In the genomic region with DNA sequence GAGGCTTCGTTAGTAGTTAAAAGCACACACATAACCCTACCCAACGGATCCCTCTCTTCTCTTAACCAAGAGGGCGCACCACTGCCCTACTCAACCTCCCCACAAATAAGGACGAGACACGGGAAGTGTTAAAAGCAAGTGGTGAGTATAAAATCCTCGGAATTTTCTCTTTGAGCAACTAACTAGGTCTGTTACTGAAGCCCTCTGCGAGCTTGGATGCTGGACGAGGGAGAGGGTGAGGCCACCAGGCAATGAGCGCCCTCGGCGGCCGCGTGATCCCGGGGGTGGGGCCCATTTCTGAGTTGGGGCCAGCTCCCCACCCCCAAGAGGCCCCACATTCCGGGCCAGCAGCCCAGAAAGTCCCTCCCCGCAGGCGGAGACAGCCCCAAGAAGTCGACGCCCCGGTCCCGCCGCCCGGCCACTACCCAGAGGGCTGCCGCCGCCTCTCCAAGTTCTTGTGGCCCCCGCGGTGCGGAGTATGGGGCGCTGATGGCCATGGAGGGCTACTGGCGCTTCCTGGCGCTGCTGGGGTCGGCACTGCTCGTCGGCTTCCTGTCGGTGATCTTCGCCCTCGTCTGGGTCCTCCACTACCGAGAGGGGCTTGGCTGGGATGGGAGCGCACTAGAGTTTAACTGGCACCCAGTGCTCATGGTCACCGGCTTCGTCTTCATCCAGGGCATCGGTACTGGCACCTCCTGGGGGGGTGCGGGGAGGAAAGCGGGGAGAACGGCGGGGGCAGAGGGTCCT, we compare ENCODE assay signal across 8 cellular contexts. TPM values are rescaled to one million over a fixed set of nuclear protein-coding genes. Genes with fewer than 3 reads are reported as not detected.
A peak's percentile ranks its signal among the peaks of the same experiment; 100 is the strongest.
DNase-seq lines count a peak whose midpoint lies in the region; ATAC-seq and TF ChIP-seq lines count a peak whose summit lies in the region.

Gene CYBRD1, plus strand, starts transcription at position 418 of the 747 bp plus-strand sequence. Its CDS starts 72 bp downstream, at position 490.

- H3K9me3 ChIP-seq in esophagus muscularis mucosa: no peaks in the 10 kb centered on the region
- H3K9me3 ChIP-seq in mucosa of descending colon: no peaks in the 10 kb centered on the region
- no peaks in the 10 kb centered on the region for H3K9me3 ChIP-seq in thyroid gland

- TF ChIP-seq CTCF in WTC11 (IDR thresholded peaks at IDR 0.05) (no peak), esophagus muscularis mucosa (IDR thresholded peaks at IDR 0.05) (no peak), mucosa of descending colon (IDR thresholded peaks at IDR 0.05) (no peak), thyroid gland (IDR thresholded peaks at IDR 0.05) (peak in 1 of 6 experiments; percentile 11)

- H3K27ac Mint-ChIP-seq in WTC11: peak within 1 kb of the TSS; percentile 40; the same call in 1 of the 2 replicates

- ATAC-seq in GM19455 (IDR thresholded peaks at IDR 0.05; ENCODE audit: unreplicated experiment) (peak; percentile 51), WTC11 (peak; percentile 52), mucosa of descending colon (peak; percentile 71)

- DNase-seq in EH (ENCODE audit: low read depth): peak; percentile 91
- DNase-seq in HuH-7 (ENCODE audit: low spot score): peak; percentile 46
- peak; percentile 68 for DNase-seq in WTC11 (ENCODE audit: low spot score)
- DNase-seq in esophagus muscularis mucosa (ENCODE audit: extremely low spot score): peak; percentile 95
- peak; percentile 69 to 84 (median 81) for DNase-seq in mucosa of descending colon
- peak; percentile 91 to 94 for DNase-seq in thyroid gland
- no peak for DNase-seq in activated CD4-positive, CD25-positive, alpha-beta regulatory T cell treated with anti-CD3 and anti-CD28 coated beads, Interleukin-2, amount 50 U/mL, for 72 hours

- no peaks in the 10 kb centered on the region for H3K36me3 Mint-ChIP-seq in WTC11

- TF ChIP-seq POLR2A in esophagus muscularis mucosa (IDR thresholded peaks at IDR 0.05; ENCODE audit: low read depth) (peak; percentile 60), thyroid gland (IDR thresholded peaks at IDR 0.05) (peak; percentile 83 to 96)

- H3K4me1 ChIP-seq in esophagus muscularis mucosa: peaks cover 12 to 43% (median 29%) of the 10 kb centered on the region in 4 donors
- H3K4me1 ChIP-seq in mucosa of descending colon (ENCODE audit: low read depth): peaks cover 10% of the 10 kb centered on the region
- peaks cover 42 to 49% of the 10 kb centered on the region in 2 donors for H3K4me1 ChIP-seq in thyroid gland

- H3K4me3 ChIP-seq in esophagus muscularis mucosa (peak within 1 kb of the TSS; percentile 84 to 98 (median 93)), mucosa of descending colon (peak within 1 kb of the TSS; percentile 43), thyroid gland (replicated peaks in 1 of 3) (peak within 1 kb of the TSS; percentile 69 to 94 (median 92))

- no peak for TF ChIP-seq EP300 in esophagus muscularis mucosa (IDR thresholded peaks at IDR 0.05)

- H3K27ac ChIP-seq in esophagus muscularis mucosa (replicated peaks in 1 of 4) (peak within 1 kb of the TSS; percentile 88 to 94 (median 92)), thyroid gland (peak within 1 kb of the TSS; percentile 89 to 99 (median 98))

- H3K9me3 Mint-ChIP-seq in WTC11: no peaks in the 10 kb centered on the region

- POLR2A ChIA-PET in WTC11 (lab: Charles Lee): interaction anchor here (0.6 to 1.5 kb wide), 4 partner anchors 11 to 89 kb away, joined by 3 to 4 read pairs (median 4); no protein-coding TSS in a partner anchor

- peaks cover 25% of the 10 kb centered on the region for H3K4me1 Mint-ChIP-seq in WTC11

- no peaks in the 10 kb centered on the region; the same call in 1 of the 2 replicates for H3K27me3 Mint-ChIP-seq in WTC11 (ENCODE audit: low read depth)

- WGBS in esophagus muscularis mucosa: 0% methylated on average over 31 of the region's 46 CpGs
- WGBS in thyroid gland, 2 donors: 2% methylated on average over 22 to 35 of the region's 46 CpGs

- H3K27me3 ChIP-seq in esophagus muscularis mucosa (no peaks in the 10 kb centered on the region), thyroid gland (no peaks in the 10 kb centered on the region)

- intact Hi-C loops in esophagus muscularis mucosa (cut with DNase I): loop anchor here (5.0 kb wide), 2 partner anchors 550 to 590 kb away; no protein-coding TSS in a partner anchor
- intact Hi-C loops in mucosa of descending colon (cut with DNase I, micrococcal nuclease): no loop called here
- intact Hi-C loops in thyroid gland (cut with DNase I): no loop called here

- H3K36me3 ChIP-seq in esophagus muscularis mucosa (no peaks in the 10 kb centered on the region), mucosa of descending colon (ENCODE audit: low read depth) (no peaks in the 10 kb centered on the region), thyroid gland (no peaks in the 10 kb centered on the region)

- CTCF ChIA-PET in WTC11 (lab: Charles Lee): interaction anchor here (0.5 to 1.5 kb wide), 4 partner anchors 10 to 83 kb away, joined by 3 to 6 read pairs (median 4); no protein-coding TSS in a partner anchor

- H3K4me3 Mint-ChIP-seq in WTC11: peak within 1 kb of the TSS; percentile 90

TF ChIP-seq in WTC11, 78 proteins besides CTCF, POLR2A, EP300 and RAD21 (continues in another document):
- TF ChIP-seq E2F5 (CRISPR knock-in tag; IDR thresholded peaks at IDR 0.05) (peak; percentile 30; the same call in 1 of the 2 replicates), MYBL2 (CRISPR knock-in tag; IDR thresholded peaks at IDR 0.05) (0 out of 2 replicates have a peak, but pooled peaks have one; percentile 46), ZBTB21 (CRISPR knock-in tag; IDR thresholded peaks at IDR 0.05; ENCODE audit: borderline replicate concordance) (no peak), NR1H2 (CRISPR knock-in tag; IDR thresholded peaks at IDR 0.05) (no peak), ETV6 (CRISPR knock-in tag; IDR thresholded peaks at IDR 0.05) (no peak)
- TF ChIP-seq, protein P1, sequence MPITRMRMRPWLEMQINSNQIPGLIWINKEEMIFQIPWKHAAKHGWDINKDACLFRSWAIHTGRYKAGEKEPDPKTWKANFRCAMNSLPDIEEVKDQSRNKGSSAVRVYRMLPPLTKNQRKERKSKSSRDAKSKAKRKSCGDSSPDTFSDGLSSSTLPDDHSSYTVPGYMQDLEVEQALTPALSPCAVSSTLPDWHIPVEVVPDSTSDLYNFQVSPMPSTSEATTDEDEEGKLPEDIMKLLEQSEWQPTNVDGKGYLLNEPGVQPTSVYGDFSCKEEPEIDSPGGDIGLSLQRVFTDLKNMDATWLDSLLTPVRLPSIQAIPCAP (CRISPR knock-in tag; IDR thresholded peaks at IDR 0.05): no peak
- TF ChIP-seq, protein P2, sequence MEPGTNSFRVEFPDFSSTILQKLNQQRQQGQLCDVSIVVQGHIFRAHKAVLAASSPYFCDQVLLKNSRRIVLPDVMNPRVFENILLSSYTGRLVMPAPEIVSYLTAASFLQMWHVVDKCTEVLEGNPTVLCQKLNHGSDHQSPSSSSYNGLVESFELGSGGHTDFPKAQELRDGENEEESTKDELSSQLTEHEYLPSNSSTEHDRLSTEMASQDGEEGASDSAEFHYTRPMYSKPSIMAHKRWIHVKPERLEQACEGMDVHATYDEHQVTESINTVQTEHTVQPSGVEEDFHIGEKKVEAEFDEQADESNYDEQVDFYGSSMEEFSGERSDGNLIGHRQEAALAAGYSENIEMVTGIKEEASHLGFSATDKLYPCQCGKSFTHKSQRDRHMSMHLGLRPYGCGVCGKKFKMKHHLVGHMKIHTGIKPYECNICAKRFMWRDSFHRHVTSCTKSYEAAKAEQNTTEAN (CRISPR knock-in tag; IDR thresholded peaks at IDR 0.05): no peak
- TF ChIP-seq, protein P3, sequence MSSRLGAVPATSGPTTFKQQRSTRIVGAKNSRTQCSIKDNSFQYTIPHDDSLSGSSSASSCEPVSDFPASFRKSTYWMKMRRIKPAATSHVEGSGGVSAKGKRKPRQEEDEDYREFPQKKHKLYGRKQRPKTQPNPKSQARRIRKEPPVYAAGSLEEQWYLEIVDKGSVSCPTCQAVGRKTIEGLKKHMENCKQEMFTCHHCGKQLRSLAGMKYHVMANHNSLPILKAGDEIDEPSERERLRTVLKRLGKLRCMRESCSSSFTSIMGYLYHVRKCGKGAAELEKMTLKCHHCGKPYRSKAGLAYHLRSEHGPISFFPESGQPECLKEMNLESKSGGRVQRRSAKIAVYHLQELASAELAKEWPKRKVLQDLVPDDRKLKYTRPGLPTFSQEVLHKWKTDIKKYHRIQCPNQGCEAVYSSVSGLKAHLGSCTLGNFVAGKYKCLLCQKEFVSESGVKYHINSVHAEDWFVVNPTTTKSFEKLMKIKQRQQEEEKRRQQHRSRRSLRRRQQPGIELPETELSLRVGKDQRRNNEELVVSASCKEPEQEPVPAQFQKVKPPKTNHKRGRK (CRISPR knock-in tag; IDR thresholded peaks at IDR 0.05; ENCODE audit: borderline replicate concordance): no peak

RNA-seq across cellular contexts. Expression of gene CYBRD1, which starts in this region (rescaled TPM):
- total RNA-seq in WTC11 (2021): 5.9 to 7.9 TPM (median 7.2 TPM) in 3 replicates
- total RNA-seq in esophagus muscularis mucosa: 100 to 1,000 TPM; 133 to 281 (median 197) TPM
- 100 to 1,000 TPM in 1 of 3 donors, 10 to 100 TPM in 2; 24.7 to 103 (median 36.5) TPM for total RNA-seq in mucosa of descending colon
- 100 to 1,000 TPM; 462 to 802 (median 490) TPM for total RNA-seq in thyroid gland

Comparison
In these comparisons a context has a peak if more than half of its experiments do, and no peak if none do; other contexts are left out.
1. H3K4me3 ChIP-seq: peak in every context shown above with its lines; median percentile 93 in esophagus muscularis mucosa; 92 in thyroid gland; 43 in mucosa of descending colon.